9 cellular contexts compared by ENCODE assay signal in genomic region chr22:25362215-25362882, GRCh38.
A peak's percentile ranks its signal among the peaks of the same experiment; 100 is the strongest.
DNase-seq lines count a peak whose midpoint lies in the region; ATAC-seq and TF ChIP-seq lines count a peak whose summit lies in the region.
"Had no signal": no experiment of that assay in that cellular context is flagged by ENCODE, and none has a peak within 500 bp of the region (broad histone marks: within the 10 kb centered on the region; RNA-seq: fewer than 3 reads in every experiment).

No MANE protein-coding gene starts in this region.

- H2AFZ ChIP-seq in H9 (ENCODE audit: low read length) (no peak overlapping the region), trophoblast cell (ENCODE audit: insufficient read depth, low read length, poor library complexity) (no peak overlapping the region)

- H3K4me1 ChIP-seq in BE2C (peaks cover 9% of the 10 kb centered on the region), H9 (ENCODE audit: insufficient read depth, low read length) (no peaks in the 10 kb centered on the region), gastroesophageal sphincter (peaks cover 0 to 54% (median 18%) of the 10 kb centered on the region in 3 donors), trophoblast cell (ENCODE audit: control insufficient read depth in 1 of 2, insufficient read depth in 2 of 2, low read length in 2 of 2) (no peaks in the 10 kb centered on the region)

- H3K14ac ChIP-seq in H9 (ENCODE audit: insufficient read depth, low read length) (no peak overlapping the region), trophoblast cell (ENCODE audit: low read length) (no peak overlapping the region)

- H3K4me2 ChIP-seq in H9 (ENCODE audit: insufficient read depth, insufficient read length, low read length) (no peak overlapping the region), trophoblast cell (ENCODE audit: low read length) (no peak overlapping the region)

- no peak overlapping the region for H2AK5ac ChIP-seq in H9 (ENCODE audit: insufficient read length, low read length)
- H2AK5ac ChIP-seq in trophoblast cell (ENCODE audit: low read length), result no peak overlapping the region

- no peak for TF ChIP-seq EP300 in gastroesophageal sphincter (IDR thresholded peaks at IDR 0.05)

- H2BK12ac ChIP-seq in H9 (ENCODE audit: insufficient read length, low read depth, low read length), result no peak overlapping the region
- no peak overlapping the region for H2BK12ac ChIP-seq in trophoblast cell (ENCODE audit: low read length)

- peak; percentile 95 for TF ChIP-seq CTCF in BE2C (IDR thresholded peaks at IDR 0.05; ENCODE audit: low read depth, low read length)
- TF ChIP-seq CTCF in H9 (conservative IDR thresholded peaks at IDR 0.05), result peak; percentile 90
- peak in 3 of 4 experiments; percentile 66 to 91 (median 79) for TF ChIP-seq CTCF in gastroesophageal sphincter (IDR thresholded peaks at IDR 0.05)
- TF ChIP-seq CTCF in type B pancreatic cell (conservative IDR thresholded peaks at IDR 0.05), result peak; percentile 94

- H3K27me3 Mint-ChIP-seq in H9 (ENCODE audit: low read depth), result no peaks in the 10 kb centered on the region
- H3K27me3 Mint-ChIP-seq in type B pancreatic cell, result no peaks in the 10 kb centered on the region
- H3K27me3 Mint-ChIP-seq: IgD-negative memory B cell had no signal

- H3K27ac Mint-ChIP-seq in H9 (no peak overlapping the region; a peak in 1 of 7 replicates), type B pancreatic cell (no peak overlapping the region)

- no peak overlapping the region for H3K4me3 Mint-ChIP-seq in H9
- H3K4me3 Mint-ChIP-seq in type B pancreatic cell, result no peak overlapping the region
- H3K4me3 Mint-ChIP-seq: IgD-negative memory B cell had no signal

- H3K23ac ChIP-seq in H9 (ENCODE audit: insufficient read length, low read depth, low read length) (no peak overlapping the region), trophoblast cell (ENCODE audit: low read length) (no peak overlapping the region)

- H3K4ac ChIP-seq in H9 (ENCODE audit: low read depth, low read length) (no peak overlapping the region), trophoblast cell (ENCODE audit: low read depth, low read length) (no peak overlapping the region)

- no peak overlapping the region for H4K91ac ChIP-seq in H9 (ENCODE audit: insufficient read length, low read depth, low read length)
- no peak overlapping the region for H4K91ac ChIP-seq in trophoblast cell (ENCODE audit: low read depth, low read length)

- no CpG with 5 or more reads among the region's 17 CpGs for WGBS in H9 (ENCODE audit: extremely low coverage, insufficient read length, low lambda C conversion rate)
- 8% methylated on average over 2 of the region's 17 CpGs; no CpG with 5 or more reads in 1 of the 2 donors for WGBS in gastroesophageal sphincter (ENCODE audit: low coverage in 1 of 2), 2 donors
- no CpG with 5 or more reads among the region's 17 CpGs for WGBS in trophoblast cell (ENCODE audit: extremely low coverage, insufficient coverage, insufficient read length)

- no peak overlapping the region for H4K12ac ChIP-seq in trophoblast cell (ENCODE audit: low read depth, low read length)

- no peak overlapping the region for H2BK20ac ChIP-seq in H9 (ENCODE audit: low read depth, low read length, poor library complexity, severe bottlenecking)

- H3K4me3 ChIP-seq in BE2C (ENCODE audit: low read depth, low read length) (no peak overlapping the region), gastroesophageal sphincter (no peak overlapping the region), trophoblast cell (ENCODE audit: low read depth, low read length) (no peak overlapping the region)

- ATAC-seq in gastroesophageal sphincter, result peak; percentile 26
- no peak for ATAC-seq in GM18520 (IDR thresholded peaks at IDR 0.05; ENCODE audit: unreplicated experiment)

- no peaks in the 10 kb centered on the region for H3K9me3 ChIP-seq in BE2C
- H3K9me3 ChIP-seq in H9 (ENCODE audit: control insufficient read depth, low read depth, low read length), result no peaks in the 10 kb centered on the region
- no peaks in the 10 kb centered on the region for H3K9me3 ChIP-seq in gastroesophageal sphincter
- H3K9me3 ChIP-seq in trophoblast cell (ENCODE audit: insufficient read depth, low read depth, low read length), result no peaks in the 10 kb centered on the region

- no peaks in the 10 kb centered on the region; the same call in 1 of the 2 replicates for H3K79me2 ChIP-seq in H9 (ENCODE audit: insufficient read depth, low read length)
- H3K79me2 ChIP-seq in trophoblast cell (ENCODE audit: control insufficient read depth, insufficient read depth, low read length, poor library complexity), result no peaks in the 10 kb centered on the region

- H3K4me1 Mint-ChIP-seq in H9, result peaks cover 0 to 2% of the 10 kb centered on the region in 2 experiments; a peak in 2 of 4 replicates
- H3K4me1 Mint-ChIP-seq in type B pancreatic cell (ENCODE audit: unreplicated experiment), result no peaks in the 10 kb centered on the region

- H3K27me3 ChIP-seq in BE2C (no peaks in the 10 kb centered on the region), H9 (ENCODE audit: insufficient read depth, low read length) (no peaks in the 10 kb centered on the region), gastroesophageal sphincter (no peaks in the 10 kb centered on the region), trophoblast cell (ENCODE audit: insufficient read depth, low read length) (no peaks in the 10 kb centered on the region)

- H3K9me3 Mint-ChIP-seq in H9 (no peaks in the 10 kb centered on the region), type B pancreatic cell (no peaks in the 10 kb centered on the region)
- H3K9me3 Mint-ChIP-seq: IgD-negative memory B cell had no signal

- no peak overlapping the region for H3T11ph ChIP-seq in H9 (ENCODE audit: low read length)

- no peak overlapping the region for H2BK5ac ChIP-seq in H9 (ENCODE audit: insufficient read length, low read length)
- no peak overlapping the region for H2BK5ac ChIP-seq in trophoblast cell (ENCODE audit: low read depth, low read length, poor library complexity)

- H4K20me1 ChIP-seq in H9 (ENCODE audit: control insufficient read depth, insufficient read depth, insufficient read length), result no peaks in the 10 kb centered on the region

- H3K9ac ChIP-seq in H9 (ENCODE audit: extremely low read depth, insufficient read length, low read length) (no peak overlapping the region), trophoblast cell (ENCODE audit: low read length) (no peak overlapping the region)

- H3K23me2 ChIP-seq in H9 (ENCODE audit: insufficient read length, low read depth, low read length, poor library complexity, severe bottlenecking), result no peaks in the 10 kb centered on the region

- DNase-seq in BE2C, result peak; percentile 83
- DNase-seq in H9, result peak; percentile 84
- peak; percentile 29 for DNase-seq in RPMI7951 (ENCODE audit: low read depth)
- peak; percentile 42 for DNase-seq in activated effector memory CD4-positive, alpha-beta T cell treated with Interleukin-2 at 50 U/mL for 16 hours
- DNase-seq in trophoblast cell, result peak; percentile 30 to 70
- DNase-seq in type B pancreatic cell (ENCODE audit: extremely low spot score, unreplicated experiment), result peak; percentile 85

- H3K27ac ChIP-seq in H9 (ENCODE audit: insufficient read length, low read depth, low read length) (no peak overlapping the region), gastroesophageal sphincter (peak overlapping the region in 2 of 4 donors; percentile 46 to 54), trophoblast cell (ENCODE audit: low read depth, low read length) (no peak overlapping the region)

- peaks cover 2 to 6% (median 2%) of the 10 kb centered on the region in 3 experiments for H3K36me3 Mint-ChIP-seq in H9 (ENCODE audit: insufficient read depth in 1 of 3, low read depth in 3 of 3)
- peaks cover 1% of the 10 kb centered on the region for H3K36me3 Mint-ChIP-seq in type B pancreatic cell
- H3K36me3 Mint-ChIP-seq: IgD-negative memory B cell had no signal

- no peak overlapping the region for H3K56ac ChIP-seq in H9 (ENCODE audit: insufficient read length, low read depth, low read length)

- no peak for TF ChIP-seq POLR2A in gastroesophageal sphincter (IDR thresholded peaks at IDR 0.05)

- peaks cover 53% of the 10 kb centered on the region for H3K36me3 ChIP-seq in BE2C
- H3K36me3 ChIP-seq in gastroesophageal sphincter, result peaks cover 0 to 34% of the 10 kb centered on the region in 2 donors
- peaks cover 3 to 4% of the 10 kb centered on the region in 2 experiments for H3K36me3 ChIP-seq in trophoblast cell (ENCODE audit: control insufficient read depth in 1 of 2, insufficient read depth in 2 of 2, low read length in 2 of 2)

- H3K18ac ChIP-seq in H9 (ENCODE audit: insufficient read length, low read depth, low read length) (no peak overlapping the region), trophoblast cell (ENCODE audit: low read length) (no peak overlapping the region)

- H4K5ac ChIP-seq in H9 (ENCODE audit: insufficient read length, low read depth, low read length), result no peak overlapping the region

- H2BK15ac ChIP-seq in H9 (ENCODE audit: low read depth, low read length), result no peak overlapping the region

- H3K79me1 ChIP-seq in H9 (ENCODE audit: insufficient read depth, low read depth, low read length, poor library complexity, severe bottlenecking), result no peaks in the 10 kb centered on the region
- H3K79me1 ChIP-seq in trophoblast cell (ENCODE audit: low read length), result no peaks in the 10 kb centered on the region

- H4K8ac ChIP-seq in H9 (replicated peaks; ENCODE audit: insufficient read length, low read depth, low read length) (no peak overlapping the region), trophoblast cell (ENCODE audit: low read depth, low read length) (no peak overlapping the region)

- no peak overlapping the region for H2BK120ac ChIP-seq in H9 (ENCODE audit: low read depth, low read length, poor library complexity, severe bottlenecking)
- H2BK120ac ChIP-seq in trophoblast cell (ENCODE audit: insufficient read depth, low read length, poor library complexity), result no peak overlapping the region

Comparison
In these comparisons a context has a peak if more than half of its experiments do, and no peak if none do; other contexts are left out.
1. DNase-seq: peak in every context shown above with its lines; median percentile 85 in type B pancreatic cell; 84 in H9; 83 in BE2C; 50 in trophoblast cell; 42 in activated effector memory CD4-positive, alpha-beta T cell treated with Interleukin-2 at 50 U/mL for 16 hours; 29 in RPMI7951.